8 cellular contexts compared by ENCODE assay signal in the genomic region with DNA sequence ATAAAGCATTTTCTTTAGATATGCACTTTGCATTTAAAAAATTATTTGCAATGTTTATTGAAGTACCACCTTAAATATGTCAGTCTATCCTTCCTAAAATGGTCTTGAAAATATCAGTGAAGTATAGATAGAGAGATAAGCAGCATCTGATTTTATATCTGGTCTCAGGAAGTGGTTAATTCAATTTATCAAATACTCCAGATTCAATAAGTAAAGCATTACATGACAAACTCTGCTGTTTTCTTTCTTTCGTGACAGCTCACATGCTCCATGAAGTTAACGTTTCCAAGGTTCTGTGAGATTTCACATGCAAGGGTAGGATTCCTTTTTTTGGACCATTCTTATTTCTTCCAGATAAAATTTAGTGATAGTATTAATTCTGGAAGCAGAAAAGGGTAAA.
"Had no signal": no experiment of that assay in that cellular context is flagged by ENCODE, and none has a peak within 500 bp of the region (broad histone marks: within the 10 kb centered on the region; RNA-seq: fewer than 3 reads in every experiment).

No MANE protein-coding gene starts in this region.

- H3K27ac ChIP-seq: HL-60 had no signal

- H3K4me3 ChIP-seq: GM23338 had no signal

- ATAC-seq: GM23338, HepG2 had no signal

- H3K4me2 ChIP-seq: GM23338 had no signal

- DNase-seq: H9, HCEC 1CT, KBM-7 had no signal

- FAIRE-seq: H1, H54, HepG2 had no signal
